ENCODE assay signal across 11 cellular contexts in the genomic region with DNA sequence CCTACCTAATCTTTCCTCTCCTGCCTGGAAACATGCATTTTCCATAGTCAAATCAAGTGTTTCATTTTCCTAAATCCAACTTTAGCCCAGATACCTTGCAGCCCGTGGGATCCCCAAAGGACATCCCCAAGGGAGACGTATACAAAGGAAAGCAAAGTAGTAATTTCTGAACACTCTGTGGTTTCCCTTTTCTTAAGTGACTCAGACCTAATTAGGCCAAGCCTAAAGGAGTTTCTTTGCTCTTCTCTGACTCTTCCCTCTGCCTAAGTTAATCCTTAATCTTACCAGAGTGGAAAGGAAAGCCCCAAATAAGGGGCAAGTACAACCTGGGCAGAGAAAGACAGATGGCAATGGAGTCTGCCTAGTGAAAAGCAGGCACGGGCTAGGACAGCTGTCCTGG.
DNase-seq lines count a peak whose midpoint lies in the region; ATAC-seq and TF ChIP-seq lines count a peak whose summit lies in the region.
"Had no signal": no experiment of that assay in that cellular context is flagged by ENCODE, and none has a peak within 500 bp of the region (broad histone marks: within the 10 kb centered on the region; RNA-seq: fewer than 3 reads in every experiment).

No MANE protein-coding gene starts in this region.

- no peak for TF ChIP-seq POLR2A in Peyer's patch (IDR thresholded peaks at IDR 0.05)

- H3K27me3 ChIP-seq in Peyer's patch: no peaks in the 10 kb centered on the region

- no peak overlapping the region for H3K27ac ChIP-seq in Peyer's patch

- H3K4me1 ChIP-seq in Peyer's patch: no peaks in the 10 kb centered on the region

- ATAC-seq in GM18907 (IDR thresholded peaks at IDR 0.05; ENCODE audit: unreplicated experiment) (peak; percentile 96), HG02571 (IDR thresholded peaks at IDR 0.05; ENCODE audit: unreplicated experiment) (peak; percentile 69), HG03558 (IDR thresholded peaks at IDR 0.05; ENCODE audit: extremely low read depth, unreplicated experiment) (peak; percentile 78), esophagus mucosa (no peak)
- ATAC-seq: sciatic nerve had no signal

- no peaks in the 10 kb centered on the region for H3K36me3 ChIP-seq in Peyer's patch

- H3K4me3 ChIP-seq in Peyer's patch: no peak overlapping the region

- DNase-seq in kidney glomerular epithelial cell (lab: John Stamatoyannopoulos, UW): peak; percentile 32
- DNase-seq in stimulated activated CD8-positive, alpha-beta memory T cell treated with anti-CD3 and anti-CD28 coated beads, Interleukin-4, amount 100 ng/mL, for 48 hours: no peak
- DNase-seq in COR-L47 (lab: John Stamatoyannopoulos, UW): no peak
- no peak for DNase-seq in Peyer's patch
- DNase-seq: H9, MM.1S had no signal

- TF ChIP-seq CTCF in Peyer's patch (IDR thresholded peaks at IDR 0.05): no peak

- no peaks in the 10 kb centered on the region for H3K9me3 ChIP-seq in Peyer's patch
